1 cellular context compared by ENCODE assay signal in genomic region chr10:119362122-119362521, GRCh38.
TF ChIP-seq lines count a peak whose summit lies in the region.

No MANE protein-coding gene starts in this region.

TF ChIP-seq in HepG2, 621 proteins besides CTCF, POLR2A, EP300 and RAD21 (continued from another document and continues in another):
- TF ChIP-seq ZNF574 (CRISPR knock-in tag; IDR thresholded peaks at IDR 0.05) (no peak), CHD4 (IDR thresholded peaks at IDR 0.05; ENCODE audit: borderline replicate concordance, low read length) (no peak), GATAD1 (CRISPR knock-in tag; IDR thresholded peaks at IDR 0.05) (peak; percentile 45), SRY (CRISPR knock-in tag; IDR thresholded peaks at IDR 0.05) (no peak), NCOA2 (CRISPR knock-in tag; IDR thresholded peaks at IDR 0.05) (peak; percentile 66; the same call in 1 of the 2 replicates), RXRB (CRISPR knock-in tag; IDR thresholded peaks at IDR 0.05; ENCODE audit: borderline replicate concordance) (peak; percentile 53), SUZ12 (IDR thresholded peaks at IDR 0.05; ENCODE audit: low read depth, low read length) (no peak), ZBTB34 (CRISPR knock-in tag; IDR thresholded peaks at IDR 0.05) (no peak), MXD1 (CRISPR knock-in tag; IDR thresholded peaks at IDR 0.05) (no peak), FOSL2 (CRISPR knock-in tag; IDR thresholded peaks at IDR 0.05) (peak; percentile 57), ZNF616 (CRISPR knock-in tag; IDR thresholded peaks at IDR 0.05; ENCODE audit: low read depth) (no peak), PBX2 (CRISPR knock-in tag; IDR thresholded peaks at IDR 0.05) (no peak), ZBTB10 (CRISPR knock-in tag; IDR thresholded peaks at IDR 0.05; ENCODE audit: borderline replicate concordance) (no peak), ZBTB25 (CRISPR knock-in tag; IDR thresholded peaks at IDR 0.05) (peak; percentile 66; the same call in 1 of the 2 replicates), PAXIP1 (CRISPR knock-in tag; conservative IDR thresholded peaks at IDR 0.05) (peak; percentile 16; the same call in 1 of the 2 replicates), FOXA3 (CRISPR knock-in tag; IDR thresholded peaks at IDR 0.05) (peak; percentile 66), ZNF792 (CRISPR knock-in tag; IDR thresholded peaks at IDR 0.05) (0 out of 2 replicates have a peak, but pooled peaks have one; percentile 15), ASH2L (IDR thresholded peaks at IDR 0.05; ENCODE audit: insufficient read length, low read depth, low read length) (no peak), ZNF263 (CRISPR knock-in tag; IDR thresholded peaks at IDR 0.05) (no peak), ZNF577 (CRISPR knock-in tag; IDR thresholded peaks at IDR 0.05; ENCODE audit: borderline replicate concordance, low read depth) (no peak), CBX5 (CRISPR knock-in tag; IDR thresholded peaks at IDR 0.05; ENCODE audit: borderline replicate concordance) (peak; percentile 76; the same call in 1 of the 2 replicates), MBD4 (IDR thresholded peaks at IDR 0.05; ENCODE audit: borderline replicate concordance, low read length) (no peak), MXD4 (CRISPR knock-in tag; IDR thresholded peaks at IDR 0.05) (no peak), CEBPB (IDR thresholded peaks at IDR 0.05; ENCODE audit: borderline replicate concordance, low read depth, low read length) (peak; percentile 97), ZNF597 (CRISPR knock-in tag; IDR thresholded peaks at IDR 0.05) (no peak), ZMYM4 (CRISPR knock-in tag; IDR thresholded peaks at IDR 0.05) (0 out of 2 replicates have a peak, but pooled peaks have one; percentile 40), FOXP4 (CRISPR knock-in tag; IDR thresholded peaks at IDR 0.05) (peak; percentile 47; the same call in 1 of the 2 replicates), PPARG (CRISPR knock-in tag; conservative IDR thresholded peaks at IDR 0.05) (no peak), PHF8 (CRISPR knock-in tag; IDR thresholded peaks at IDR 0.05) (no peak), PATZ1 (CRISPR knock-in tag; IDR thresholded peaks at IDR 0.05) (no peak), ATF5 (CRISPR knock-in tag; IDR thresholded peaks at IDR 0.05; ENCODE audit: low read depth) (no peak), ZNF326 (CRISPR knock-in tag; IDR thresholded peaks at IDR 0.05; ENCODE audit: borderline replicate concordance) (no peak), ZBTB20 (CRISPR knock-in tag; IDR thresholded peaks at IDR 0.05; ENCODE audit: borderline replicate concordance, low read depth) (no peak), ZNF367 (CRISPR knock-in tag; IDR thresholded peaks at IDR 0.05; ENCODE audit: borderline replicate concordance) (no peak), ZFY (CRISPR knock-in tag; IDR thresholded peaks at IDR 0.05) (no peak), ZBTB44 (CRISPR knock-in tag; IDR thresholded peaks at IDR 0.05) (no peak), RELA (CRISPR knock-in tag; IDR thresholded peaks at IDR 0.05) (no peak), AGO1 (IDR thresholded peaks at IDR 0.05; ENCODE audit: low read depth, low read length, poor library complexity, severe bottlenecking) (no peak)
